ENCODE assay signal across 26 cellular contexts in the genomic region with DNA sequence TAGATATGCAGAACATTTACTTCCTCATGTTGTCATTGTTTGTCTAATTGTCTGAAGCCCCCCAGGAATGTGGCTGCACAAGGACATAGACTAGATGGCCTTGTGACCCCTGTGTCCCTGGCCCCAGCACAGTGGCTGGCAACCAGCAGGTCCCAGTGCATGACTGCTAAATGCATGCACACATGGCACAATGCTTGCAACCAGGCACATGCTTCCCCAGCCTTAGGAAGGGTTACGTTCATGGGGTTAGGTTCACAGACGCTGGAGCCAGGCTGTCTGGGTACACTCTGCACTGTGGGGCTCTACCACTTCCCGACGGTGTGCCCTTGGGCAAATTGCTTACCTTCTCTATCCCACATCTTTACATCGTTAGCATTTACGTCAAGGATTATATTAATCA. TPM values are rescaled to one million over a fixed set of nuclear protein-coding genes. Genes with fewer than 3 reads are reported as not detected.
"Had no signal": no experiment of that assay in that cellular context is flagged by ENCODE, and none has a peak within 500 bp of the region (broad histone marks: within the 10 kb centered on the region; RNA-seq: fewer than 3 reads in every experiment).

No MANE protein-coding gene starts in this region.

- H3K9me3 Mint-ChIP-seq: natural killer cell had no signal

- H3K4me3 Mint-ChIP-seq: mesothelial cell of epicardium; naive B cell; natural killer cell; stimulated activated naive B cell treated with anti-CD40 and anti-IgM and Interleukin-4, amounts not matched to agents 10 μg/mL and 1 μg/mL and 100 μg/mL, for 72 hours had no signal

- H3K27me3 ChIP-seq: pancreas, upper lobe of right lung, vagina had no signal

- H3K27ac ChIP-seq: left ventricle myocardium inferior, pancreas, prostate gland, skin epidermis, suprapubic skin, thoracic aorta, tibial artery, upper lobe of right lung, vagina had no signal

- H3K27ac Mint-ChIP-seq: mesothelial cell of epicardium; natural killer cell; stimulated activated naive B cell treated with anti-CD40 and anti-IgM and Interleukin-4, amounts not matched to agents 10 μg/mL and 1 μg/mL and 100 μg/mL, for 72 hours had no signal

- DNase-seq: islet precursor cell; left ventricle myocardium inferior; mesendoderm; naive B cell; natural killer cell; pancreas; posterior cingulate gyrus; retina; right cardiac atrium; stimulated activated CD4-positive, alpha-beta T cell treated with anti-CD3 and anti-CD28 coated beads, Interleukin-12 subunit alpha, Interleukin-12 subunit beta, amount 100 ng/mL, for 4 hours; stimulated activated CD4-positive, alpha-beta T cell treated with anti-CD3 and anti-CD28 coated beads, Interleukin-15, amount 100 ng/mL, for 24 hours; stimulated activated CD4-positive, alpha-beta T cell treated with anti-CD3 and anti-CD28 coated beads, Interleukin-2, amount 100 ng/mL, for 24 hours; stimulated activated CD4-positive, alpha-beta T cell treated with anti-CD3 and anti-CD28 coated beads, Interleukin-4, amount 100 ng/mL, for 1 hour; stimulated activated naive B cell treated with anti-CD40 and anti-IgM and Interleukin-4, amounts not matched to agents 10 μg/mL and 1 μg/mL and 100 μg/mL, for 72 hours; stimulated activated naive CD8-positive, alpha-beta T cell treated with anti-CD3 and anti-CD28 coated beads, Interleukin-15, Interleukin-2, amounts not matched to agents 100 U/mL and 50 U/mL, for 24 hours; tibial artery; trophoblast cell; upper lobe of right lung had no signal

- H3K4me3 ChIP-seq: left ventricle myocardium inferior, lung, pancreas, prostate gland, skin epidermis, suprapubic skin, thoracic aorta, tibial artery, upper lobe of right lung, vagina had no signal

- FAIRE-seq: pancreas had no signal

- H3K36me3 Mint-ChIP-seq: mesothelial cell of epicardium; natural killer cell; stimulated activated naive B cell treated with anti-CD40 and anti-IgM and Interleukin-4, amounts not matched to agents 10 μg/mL and 1 μg/mL and 100 μg/mL, for 72 hours had no signal

- ATAC-seq: natural killer cell; pancreas; right cardiac atrium; sciatic nerve; stimulated activated naive B cell treated with anti-CD40 and anti-IgM and Interleukin-4, amounts not matched to agents 10 μg/mL and 1 μg/mL and 100 μg/mL, for 72 hours; stimulated activated naive CD8-positive, alpha-beta T cell treated with anti-CD3 and anti-CD28 coated beads, Interleukin-15, Interleukin-2, amounts not matched to agents 100 U/mL and 50 U/mL, for 24 hours; upper lobe of right lung had no signal

- H3K4me1 ChIP-seq: pancreas, prostate gland, suprapubic skin, tibial artery, upper lobe of right lung, vagina had no signal

- H3K9me3 ChIP-seq: pancreas, prostate gland, suprapubic skin, thoracic aorta, upper lobe of right lung, vagina had no signal

- H3K36me3 ChIP-seq: left ventricle myocardium inferior, pancreas, prostate gland, suprapubic skin, thoracic aorta, tibial artery, upper lobe of right lung, vagina had no signal

RNA-seq across cellular contexts. Expression of a gene that starts 21.2 kb away (rescaled TPM):
- total RNA-seq: natural killer cell had no signal
